In genomic region chr14:89641495-89642162, GRCh38 we compare ENCODE assay signal across 8 cellular contexts.
A peak's percentile ranks its signal among the peaks of the same experiment; 100 is the strongest.
DNase-seq lines count a peak whose midpoint lies in the region; ATAC-seq and TF ChIP-seq lines count a peak whose summit lies in the region.

No MANE protein-coding gene starts in this region.

- H2AFZ ChIP-seq in hepatocyte: peak overlapping the region; percentile 19

- H3K4me2 ChIP-seq in hepatocyte: peak overlapping the region; percentile 32

- DNase-seq in GM20000 (ENCODE audit: low spot score) (peak; percentile 62), hepatocyte (ENCODE audit: low spot score) (peak; percentile 49), RPMI8226 (no peak), brain microvascular endothelial cell (no peak), glutamatergic neuron (no peak), NCI-H1694 treated with DMSO at 0.1 percent for 48 hours (lab: John Stamatoyannopoulos, UW) (no peak)

- H3K4me3 Mint-ChIP-seq in glutamatergic neuron (ENCODE audit: unreplicated experiment): no peak overlapping the region

- TF ChIP-seq POLR2A in GM18505 (IDR thresholded peaks at IDR 0.05; ENCODE audit: borderline replicate concordance, extremely low read depth, insufficient read depth, insufficient read length): no peak

- H3K27ac Mint-ChIP-seq in glutamatergic neuron (ENCODE audit: unreplicated experiment): no peak overlapping the region

- no peaks in the 10 kb centered on the region for H3K4me1 ChIP-seq in hepatocyte (ENCODE audit: insufficient read depth)

- in situ Hi-C loops in brain microvascular endothelial cell (cut with HindIII; ENCODE audit: low pct_ligation_motif_present, low sequenced_read_pairs): no loop called here

- H3K36me3 ChIP-seq in hepatocyte (replicated peaks; ENCODE audit: insufficient read depth, low read depth) (no peaks in the 10 kb centered on the region), brain microvascular endothelial cell (replicated peaks) (no peaks in the 10 kb centered on the region)

- H3K4me3 ChIP-seq in hepatocyte (no peak overlapping the region), brain microvascular endothelial cell (ENCODE audit: low read depth, low read length) (no peak overlapping the region)

- ATAC-seq in GM18505 (IDR thresholded peaks at IDR 0.05; ENCODE audit: unreplicated experiment) (peak; percentile 98), HG03378 (IDR thresholded peaks at IDR 0.05; ENCODE audit: unreplicated experiment) (peak; percentile 97)

- no peaks in the 10 kb centered on the region for H3K9me3 Mint-ChIP-seq in glutamatergic neuron (ENCODE audit: unreplicated experiment)

- TF ChIP-seq CTCF in GM20000 (IDR thresholded peaks at IDR 0.05; ENCODE audit: extremely low read depth, missing control alignments): no peak
- no peak for TF ChIP-seq CTCF in hepatocyte (IDR thresholded peaks at IDR 0.05; ENCODE audit: poor library complexity)
- TF ChIP-seq CTCF in brain microvascular endothelial cell (IDR thresholded peaks at IDR 0.05; ENCODE audit: low read depth, low read length, missing control alignments): no peak
- no peak for TF ChIP-seq CTCF in glutamatergic neuron (IDR thresholded peaks at IDR 0.05; ENCODE audit: partially characterized antibody, unreplicated experiment)

- H3K4me1 Mint-ChIP-seq in glutamatergic neuron (ENCODE audit: low read depth, unreplicated experiment): no peaks in the 10 kb centered on the region

- H3K27ac ChIP-seq in hepatocyte (peak overlapping the region; percentile 89), brain microvascular endothelial cell (no peak overlapping the region)

- H3K27me3 ChIP-seq in hepatocyte (no peaks in the 10 kb centered on the region), brain microvascular endothelial cell (replicated peaks) (no peaks in the 10 kb centered on the region)

- WGBS in hepatocyte (ENCODE audit: low lambda C conversion rate, missing lambda C conversion rate): 69% methylated on average over 8 of the region's 8 CpGs

- H3K9me2 ChIP-seq in hepatocyte (replicated peaks; ENCODE audit: insufficient read depth): no peaks in the 10 kb centered on the region

- H3K36me3 Mint-ChIP-seq in glutamatergic neuron (ENCODE audit: unreplicated experiment): no peaks in the 10 kb centered on the region

- no peaks in the 10 kb centered on the region for H4K20me1 ChIP-seq in hepatocyte (ENCODE audit: insufficient read depth, poor library complexity, severe bottlenecking)

- no peaks in the 10 kb centered on the region for H3K79me2 ChIP-seq in hepatocyte

- H3K27me3 Mint-ChIP-seq in glutamatergic neuron (ENCODE audit: unreplicated experiment): no peaks in the 10 kb centered on the region

- no peaks in the 10 kb centered on the region for H3K9me3 ChIP-seq in hepatocyte (ENCODE audit: low read depth)

Comparison
In these comparisons a context has a peak if more than half of its experiments do, and no peak if none do; other contexts are left out.
1. DNase-seq: peak in GM20000 (single experiment) and hepatocyte (single experiment); none in RPMI8226 (single experiment), brain microvascular endothelial cell (single experiment), glutamatergic neuron (single experiment) and NCI-H1694 treated with DMSO at 0.1 percent for 48 hours (single experiment).